In the genomic region with DNA sequence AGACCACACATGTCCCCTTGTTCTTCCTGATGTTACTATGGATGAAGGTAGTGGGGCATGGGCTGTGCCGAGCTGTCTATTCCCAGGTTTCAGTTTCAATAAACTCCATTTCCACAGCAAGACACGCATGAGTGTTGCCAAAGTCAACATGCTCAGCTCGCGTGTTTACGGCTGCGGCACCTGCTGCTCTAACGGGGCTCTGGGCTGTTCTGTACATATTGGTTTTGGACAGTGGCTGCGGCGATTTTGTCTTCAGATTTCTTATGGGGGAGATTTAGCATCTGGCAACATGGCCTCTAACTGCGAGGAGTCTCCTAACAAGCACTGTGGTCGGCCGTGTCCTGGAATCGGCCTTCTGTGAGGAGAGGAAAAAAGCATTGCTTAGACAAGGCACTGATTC, we compare ENCODE assay signal across 17 cellular contexts. TPM values are rescaled to one million over a fixed set of nuclear protein-coding genes. Genes with fewer than 3 reads are reported as not detected.
DNase-seq lines count a peak whose midpoint lies in the region; ATAC-seq and TF ChIP-seq lines count a peak whose summit lies in the region.
"Had no signal": no experiment of that assay in that cellular context is flagged by ENCODE, and none has a peak within 500 bp of the region (broad histone marks: within the 10 kb centered on the region; RNA-seq: fewer than 3 reads in every experiment).

No MANE protein-coding gene starts in this region.

- WGBS in right lobe of liver (ENCODE audit: insufficient coverage, low coverage, low lambda C conversion rate, missing lambda C conversion rate), result 31% methylated on average over 12 of the region's 13 CpGs

- H3K27me3 ChIP-seq in right lobe of liver (no peaks in the 10 kb centered on the region), MG63 (no peaks in the 10 kb centered on the region)
- H3K27me3 ChIP-seq: neural progenitor cell, suprapubic skin had no signal

- TF ChIP-seq CTCF in VCaP (conservative IDR thresholded peaks at IDR 0.05), result no peak
- no peak for TF ChIP-seq CTCF in right lobe of liver (IDR thresholded peaks at IDR 0.05)

- peak; percentile 76 to 86 (median 82) for ATAC-seq in right lobe of liver

- H3K4me3 ChIP-seq in right lobe of liver (peak overlapping the region in 2 of 3 donors; percentile 8 to 26), MG63 (no peak overlapping the region)
- H3K4me3 ChIP-seq: neural progenitor cell, suprapubic skin had no signal

- H3K4me1 ChIP-seq in right lobe of liver, result peaks cover 0 to 5% (median 0%) of the 10 kb centered on the region in 4 donors
- H3K4me1 ChIP-seq: neural progenitor cell had no signal

- DNase-seq in COLO668 (lab: John Stamatoyannopoulos, UW; ENCODE audit: unreplicated experiment) (peak; percentile 60), NCI-H1105 (lab: John Stamatoyannopoulos, UW) (peak; percentile 40), right lobe of liver (peak in 2 of 3 donors; percentile 53 to 62), MG63 (no peak), nucleus accumbens (lab: John Stamatoyannopoulos, UW) (no peak), T1000 (lab: John Stamatoyannopoulos, UW) (no peak), T-helper 9 cell (no peak)
- DNase-seq: activated CD4-positive, alpha-beta T cell treated with anti-CD3 and anti-CD28 coated beads, Interleukin-2, amount 10 ng/mL, durations not matched to agents 24 days and 14 days; activated gamma-delta T cell; effector memory CD4-positive, alpha-beta T cell; KBM-7; midbrain; NCI-H226 had no signal

- H3K9me3 ChIP-seq in right lobe of liver (no peaks in the 10 kb centered on the region), MG63 (no peaks in the 10 kb centered on the region)
- H3K9me3 ChIP-seq: suprapubic skin had no signal

- no peak for TF ChIP-seq POLR2A in right lobe of liver (IDR thresholded peaks at IDR 0.05)

- H3K27ac ChIP-seq in VCaP, result peak overlapping the region; percentile 74
- peak overlapping the region in 1 of 3 donors; percentile 21 for H3K27ac ChIP-seq in right lobe of liver
- H3K27ac ChIP-seq: C4-2B, neural progenitor cell, suprapubic skin had no signal

- intact Hi-C loops in right lobe of liver (cut with DNase I), result no loop called here

- H3K36me3 ChIP-seq in right lobe of liver (no peaks in the 10 kb centered on the region), MG63 (no peaks in the 10 kb centered on the region)
- H3K36me3 ChIP-seq: neural progenitor cell, suprapubic skin had no signal

RNA-seq across cellular contexts. Expression of a gene that starts 58.6 kb away (rescaled TPM):
- 1 to 10 TPM; 4.4 to 8.8 (median 7.3) TPM for total RNA-seq in right lobe of liver
- total RNA-seq in MG63 (2014; rRNA removed; shearing (Covaris generic); ENCODE audit: low replicate concordance), result 6.0 and 6.8 TPM in 2 replicates

Comparison
In these comparisons a context has a peak if more than half of its experiments do, and no peak if none do; other contexts are left out.
1. DNase-seq: peak in COLO668 (single experiment), NCI-H1105 (single experiment) and right lobe of liver (2 of 3); none in MG63 (single experiment), nucleus accumbens (0 of 56), T1000 (single experiment) and T-helper 9 cell (single experiment).